ENCODE assay signal across 20 cellular contexts in the genomic region with DNA sequence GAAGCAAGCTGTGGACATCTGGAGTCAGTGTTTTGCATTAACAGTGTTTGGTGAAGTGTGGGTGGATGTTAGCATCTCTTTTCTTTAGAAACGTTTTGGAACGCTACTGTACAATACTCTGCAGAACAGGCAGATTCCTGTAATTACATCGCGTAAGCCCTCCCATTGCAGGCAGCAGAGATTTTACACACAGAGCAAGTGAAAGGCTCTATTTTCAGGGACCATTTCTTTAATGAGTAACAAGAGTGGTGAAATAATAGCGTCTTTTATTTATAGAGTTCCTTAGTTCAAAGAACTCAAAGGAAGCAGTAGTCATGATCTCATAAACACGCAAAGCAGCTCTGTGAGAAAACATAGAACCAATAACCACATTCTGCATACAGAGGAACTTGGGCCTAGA.
A peak's percentile ranks its signal among the peaks of the same experiment; 100 is the strongest.
DNase-seq lines count a peak whose midpoint lies in the region; FAIRE-seq and TF ChIP-seq lines count a peak whose summit lies in the region.
"Had no signal": no experiment of that assay in that cellular context is flagged by ENCODE, and none has a peak within 500 bp of the region (broad histone marks: within the 10 kb centered on the region; RNA-seq: fewer than 3 reads in every experiment).

No MANE protein-coding gene starts in this region.

- H3K27me3 ChIP-seq in neuronal stem cell (ENCODE audit: control insufficient read depth in 3 of 3, insufficient read depth in 3 of 3, low read depth in 1 of 3, low read length in 3 of 3): no peaks in the 10 kb centered on the region
- H3K27me3 ChIP-seq in stomach: no peaks in the 10 kb centered on the region
- H3K27me3 ChIP-seq: vagina had no signal

- no peak overlapping the region for H3K27ac Mint-ChIP-seq in progenitor cell of endocrine pancreas
- H3K27ac Mint-ChIP-seq: B cell; dendritic cell treated with granulocyte-macrophage colony-stimulating factor and Interleukin-4, amounts not matched to agents 40 ng/mL and 50 ng/mL, for 4 days; natural killer cell treated with Interleukin-12 subunit alpha and Interleukin-12 subunit beta and Interleukin-15 and Interleukin-18, amount 100 ng/mL, for 72 hours had no signal

- no peak overlapping the region for H4K91ac ChIP-seq in neuronal stem cell (ENCODE audit: low read depth, low read length, poor library complexity)

- H3K4me1 ChIP-seq in neuronal stem cell (ENCODE audit: control insufficient read depth in 2 of 2, insufficient read depth in 1 of 2, low read depth in 1 of 2, low read length in 2 of 2) (peaks cover 0 to 2% of the 10 kb centered on the region in 2 donors), stomach (no peaks in the 10 kb centered on the region), kidney (ENCODE audit: control insufficient read depth in 1 of 2, insufficient read depth in 1 of 2, low read depth in 1 of 2, low read length in 2 of 2) (no peaks in the 10 kb centered on the region)
- H3K4me1 ChIP-seq: vagina had no signal

- H3K4me1 Mint-ChIP-seq in progenitor cell of endocrine pancreas (ENCODE audit: low read depth): peaks cover 4% of the 10 kb centered on the region
- H3K4me1 Mint-ChIP-seq: B cell had no signal

- no peak overlapping the region for H3K4me2 ChIP-seq in neuronal stem cell (ENCODE audit: insufficient read depth, low read length, poor library complexity, severe bottlenecking)

- intact Hi-C loops in stomach (cut with DNase I; ENCODE audit: low total_unique reads): no loop called here
- intact Hi-C loops in kidney (cut with DNase I): no loop called here

- no peak overlapping the region for H2BK120ac ChIP-seq in neuronal stem cell (ENCODE audit: low read depth, low read length)

- H3K9me3 ChIP-seq in neuronal stem cell (replicated peaks in 1 of 2; ENCODE audit: control insufficient read depth in 2 of 2, insufficient read depth in 1 of 2, low read depth in 1 of 2, low read length in 2 of 2) (no peaks in the 10 kb centered on the region), stomach (no peaks in the 10 kb centered on the region), kidney (ENCODE audit: control insufficient read depth in 1 of 2, low read length in 2 of 2) (no peaks in the 10 kb centered on the region)
- H3K9me3 ChIP-seq: vagina had no signal

- H2BK5ac ChIP-seq in neuronal stem cell (ENCODE audit: low read length): no peak overlapping the region

- H3K36me3 ChIP-seq in neuronal stem cell (replicated peaks in 1 of 2; ENCODE audit: control insufficient read depth in 2 of 2, insufficient read depth in 2 of 2, low read length in 2 of 2): no peaks in the 10 kb centered on the region
- no peaks in the 10 kb centered on the region for H3K36me3 ChIP-seq in stomach
- no peaks in the 10 kb centered on the region for H3K36me3 ChIP-seq in kidney (ENCODE audit: control insufficient read depth in 1 of 2, insufficient read depth in 2 of 2, low read length in 2 of 2)
- H3K36me3 ChIP-seq: vagina had no signal

- H3K4me3 ChIP-seq in AG10803 (ENCODE audit: low read length) (no peak overlapping the region), fibroblast of pulmonary artery (replicated peaks; ENCODE audit: low read depth, low read length) (no peak overlapping the region), neuronal stem cell (ENCODE audit: low read length in 2 of 2) (no peak overlapping the region), stomach (no peak overlapping the region), kidney (ENCODE audit: low read length in 2 of 2) (no peak overlapping the region)
- H3K4me3 ChIP-seq: K562, vagina had no signal

- no peaks in the 10 kb centered on the region for H3K36me3 Mint-ChIP-seq in progenitor cell of endocrine pancreas (ENCODE audit: insufficient read depth)

- TF ChIP-seq CTCF in AG10803 (conservative IDR thresholded peaks at IDR 0.05; ENCODE audit: low read length) (no peak), fibroblast of pulmonary artery (IDR thresholded peaks at IDR 0.05; ENCODE audit: low read length, missing control alignments) (no peak), stomach (IDR thresholded peaks at IDR 0.05) (no peak), progenitor cell of endocrine pancreas (IDR thresholded peaks at IDR 0.05; ENCODE audit: unreplicated experiment) (no peak), kidney (IDR thresholded peaks at IDR 0.05; ENCODE audit: borderline replicate concordance, extremely low read depth, insufficient read depth) (no peak)

- H2AFZ ChIP-seq in neuronal stem cell (ENCODE audit: low read length): peak overlapping the region; percentile 43

- no peak overlapping the region for H3K27ac ChIP-seq in neuronal stem cell (replicated peaks; ENCODE audit: low read length)
- H3K27ac ChIP-seq in stomach: no peak overlapping the region
- no peak overlapping the region for H3K27ac ChIP-seq in kidney (ENCODE audit: low read depth in 2 of 2, low read length in 2 of 2)
- H3K27ac ChIP-seq: vagina had no signal

- peak; percentile 1 for DNase-seq in AG10803 (ENCODE audit: low read depth)
- peak; percentile 1 for DNase-seq in HT-29 (ENCODE audit: low spot score)
- peak; percentile 71 for DNase-seq in fibroblast of pulmonary artery (ENCODE audit: low read depth)
- DNase-seq in neuronal stem cell (ENCODE audit: low spot score): no peak
- DNase-seq in NCI-H2227 (lab: John Stamatoyannopoulos, UW; ENCODE audit: unreplicated experiment): no peak
- DNase-seq in stomach: no peak
- DNase-seq in progenitor cell of endocrine pancreas (ENCODE audit: low spot score, unreplicated experiment): no peak
- DNase-seq in kidney: no peak
- DNase-seq: activated CD4-positive, alpha-beta T cell treated with anti-CD3 and anti-CD28 coated beads for 48 hours; activated CD8-positive, alpha-beta memory T cell treated with anti-CD3 and anti-CD28 coated beads, Interleukin-2, amount 50 U/mL, for 48 hours; activated naive CD4-positive, alpha-beta T cell; mesendoderm; MV-4-11; NCI-H2171 treated with DMSO at 0.1 percent for 48 hours; retina had no signal

- no peak overlapping the region for H3K4ac ChIP-seq in neuronal stem cell (ENCODE audit: low read length)

- no peak overlapping the region for H3K14ac ChIP-seq in neuronal stem cell (ENCODE audit: low read length)

- no CpG with 5 or more reads among the region's 6 CpGs for WGBS in neuronal stem cell (ENCODE audit: extremely low coverage in 2 of 2, insufficient read length in 2 of 2, insufficient replicate concordance in 1 of 2), 2 donors
- 57 to 66% (median 61%) methylated on average over 6 of the region's 6 CpGs for WGBS in stomach, 5 donors

- no peak for TF ChIP-seq EP300 in stomach (IDR thresholded peaks at IDR 0.05)

- no peak overlapping the region for H3K23ac ChIP-seq in neuronal stem cell (ENCODE audit: low read depth, low read length, poor library complexity)

- H3K9ac ChIP-seq in neuronal stem cell (ENCODE audit: low read depth, low read length, poor library complexity) (no peak overlapping the region), kidney (ENCODE audit: low read length in 2 of 2) (no peak overlapping the region)

- no peak overlapping the region for H2BK12ac ChIP-seq in neuronal stem cell (ENCODE audit: low read length)

- no peak overlapping the region for H3K4me3 Mint-ChIP-seq in progenitor cell of endocrine pancreas (ENCODE audit: low read depth)
- H3K4me3 Mint-ChIP-seq: B cell; dendritic cell treated with granulocyte-macrophage colony-stimulating factor and Interleukin-4, amounts not matched to agents 40 ng/mL and 50 ng/mL, for 4 days; natural killer cell treated with Interleukin-12 subunit alpha and Interleukin-12 subunit beta and Interleukin-15 and Interleukin-18, amount 100 ng/mL, for 72 hours had no signal

- TF ChIP-seq POLR2A in stomach (IDR thresholded peaks at IDR 0.05): no peak

- no peaks in the 10 kb centered on the region for H3K27me3 Mint-ChIP-seq in progenitor cell of endocrine pancreas
- H3K27me3 Mint-ChIP-seq: B cell; dendritic cell treated with granulocyte-macrophage colony-stimulating factor and Interleukin-4, amounts not matched to agents 40 ng/mL and 50 ng/mL, for 4 days; natural killer cell treated with Interleukin-12 subunit alpha and Interleukin-12 subunit beta and Interleukin-15 and Interleukin-18, amount 100 ng/mL, for 72 hours had no signal

- no peaks in the 10 kb centered on the region for H3K9me3 Mint-ChIP-seq in progenitor cell of endocrine pancreas (ENCODE audit: low read depth)

- no peak overlapping the region for H2AK5ac ChIP-seq in neuronal stem cell (ENCODE audit: low read depth, low read length)

- no peak overlapping the region for H2BK15ac ChIP-seq in neuronal stem cell (ENCODE audit: low read length)

- H4K8ac ChIP-seq in neuronal stem cell (ENCODE audit: low read depth, low read length): no peak overlapping the region

- no peak overlapping the region for H3K18ac ChIP-seq in neuronal stem cell (ENCODE audit: low read length)

- H3K79me1 ChIP-seq in neuronal stem cell (ENCODE audit: low read depth, low read length): no peaks in the 10 kb centered on the region

- FAIRE-seq in kidney (lab: Jason Lieb, UNC): no peak
- FAIRE-seq: K562 had no signal

Comparison
In these comparisons a context has a peak if more than half of its experiments do, and no peak if none do; other contexts are left out.
1. DNase-seq: peak in AG10803 (single experiment), HT-29 (single experiment) and fibroblast of pulmonary artery (single experiment); none in neuronal stem cell (single experiment), NCI-H2227 (single experiment), stomach (single experiment), progenitor cell of endocrine pancreas (single experiment) and kidney (single experiment).